Comparison of ENCODE assay signal across 8 cellular contexts in genomic region chr14:91980157-91980556, GRCh38. TPM values are rescaled to one million over a fixed set of nuclear protein-coding genes. Genes with fewer than 3 reads are reported as not detected.
DNase-seq lines count a peak whose midpoint lies in the region; ATAC-seq and TF ChIP-seq lines count a peak whose summit lies in the region.

No MANE protein-coding gene starts in this region.

- TF ChIP-seq POLR2A in esophagus squamous epithelium (IDR thresholded peaks at IDR 0.05), result no peak

- H2AFZ ChIP-seq in OCI-LY3 (ENCODE audit: low read depth, low read length), result no peak overlapping the region

- H3K4me3 ChIP-seq in OCI-LY3 (ENCODE audit: low read length), result peak overlapping the region; percentile 45
- H3K4me3 ChIP-seq in fibroblast of mammary gland (ENCODE audit: control insufficient read depth, low read depth, low read length), result no peak overlapping the region
- H3K4me3 ChIP-seq in esophagus squamous epithelium, result no peak overlapping the region

- H3K27ac ChIP-seq in OCI-LY3 (ENCODE audit: low read length) (peak overlapping the region; percentile 88), esophagus squamous epithelium (peak overlapping the region in 1 of 4 donors; percentile 42)

- peaks cover 28% of the 10 kb centered on the region for H3K4me1 ChIP-seq in OCI-LY3 (ENCODE audit: low read length)
- H3K4me1 ChIP-seq in esophagus squamous epithelium, result peaks cover 4 to 17% (median 4%) of the 10 kb centered on the region in 3 donors

- peak; percentile 77 for ATAC-seq in GM21825 (IDR thresholded peaks at IDR 0.05; ENCODE audit: unreplicated experiment)

- H3K36me3 ChIP-seq in OCI-LY3 (replicated peaks; ENCODE audit: low read depth, low read length), result peaks cover 38% of the 10 kb centered on the region
- peaks cover 0 to 67% (median 0%) of the 10 kb centered on the region in 3 donors for H3K36me3 ChIP-seq in esophagus squamous epithelium

- DNase-seq in COLO829 (ENCODE audit: low spot score) (peak; percentile 93), fibroblast of mammary gland (ENCODE audit: low read depth) (peak; percentile 97), esophagus squamous epithelium (lab: John Stamatoyannopoulos, UW) (no peak), HuH-7.5 (ENCODE audit: low spot score) (no peak), RPMI8226 (no peak), DMS79 (lab: John Stamatoyannopoulos, UW) (no peak)

- peak overlapping the region; percentile 72 for H3K4me2 ChIP-seq in OCI-LY3 (ENCODE audit: low read length)

- H3K27me3 ChIP-seq in OCI-LY3 (ENCODE audit: low read depth, low read length) (no peaks in the 10 kb centered on the region), esophagus squamous epithelium (no peaks in the 10 kb centered on the region)

- H3K9me3 ChIP-seq in OCI-LY3 (ENCODE audit: insufficient read depth, low read length) (no peaks in the 10 kb centered on the region), esophagus squamous epithelium (no peaks in the 10 kb centered on the region)

- H4K20me1 ChIP-seq in OCI-LY3 (ENCODE audit: insufficient read depth, low read length), result no peaks in the 10 kb centered on the region

- intact Hi-C loops in esophagus squamous epithelium (cut with DNase I), result no loop called here

- peak overlapping the region; percentile 43 for H3K9ac ChIP-seq in OCI-LY3 (ENCODE audit: low read length)

- TF ChIP-seq CTCF in OCI-LY3 (IDR thresholded peaks at IDR 0.05; ENCODE audit: low read depth, low read length) (no peak), fibroblast of mammary gland (conservative IDR thresholded peaks at IDR 0.05; ENCODE audit: control insufficient read depth, insufficient read depth, low read depth, low read length) (no peak), esophagus squamous epithelium (IDR thresholded peaks at IDR 0.05) (no peak)

- peaks cover 19% of the 10 kb centered on the region for H3K79me2 ChIP-seq in OCI-LY3 (ENCODE audit: low read length)

RNA-seq across cellular contexts. Expression of gene FBLN5, which starts 32.7 kb away (rescaled TPM):
- total RNA-seq in esophagus squamous epithelium, result 10 to 100 TPM in 2 of 4 donors, 1 to 10 TPM in 2; 1.2 to 83.5 (median 8.0) TPM

RNA-seq across cellular contexts. Expression of gene TRIP11, which starts 59.7 kb away (rescaled TPM):
- 10 to 100 TPM; 18.6 to 33.7 (median 26.9) TPM for total RNA-seq in esophagus squamous epithelium

Comparison
In these comparisons a context has a peak if more than half of its experiments do, and no peak if none do; other contexts are left out.
1. DNase-seq: peak in COLO829 (single experiment) and fibroblast of mammary gland (single experiment); none in esophagus squamous epithelium (single experiment), HuH-7.5 (single experiment), RPMI8226 (single experiment) and DMS79 (single experiment).